1 cellular context compared by ENCODE assay signal in genomic region chr21:44262338-44263048, GRCh38.
TF ChIP-seq lines count a peak whose summit lies in the region.

No MANE protein-coding gene starts in this region.

TF ChIP-seq in HEK293, 187 proteins besides CTCF, POLR2A, EP300 and RAD21 (continued from another document):
- TF ChIP-seq PATZ1 (tag by site-specific recombination; IDR thresholded peaks at IDR 0.05) = 0 out of 2 replicates have a peak, but pooled peaks have one; percentile 14
- no peak for TF ChIP-seq PRDM1 (tag by site-specific recombination; IDR thresholded peaks at IDR 0.05)
- no peak for TF ChIP-seq ZNF791 (tag by site-specific recombination; IDR thresholded peaks at IDR 0.05)
- TF ChIP-seq AEBP2 (tag by site-specific recombination; IDR thresholded peaks at IDR 0.05; ENCODE audit: borderline replicate concordance) = no peak
